Comparison of ENCODE assay signal across 25 cellular contexts in the genomic region with DNA sequence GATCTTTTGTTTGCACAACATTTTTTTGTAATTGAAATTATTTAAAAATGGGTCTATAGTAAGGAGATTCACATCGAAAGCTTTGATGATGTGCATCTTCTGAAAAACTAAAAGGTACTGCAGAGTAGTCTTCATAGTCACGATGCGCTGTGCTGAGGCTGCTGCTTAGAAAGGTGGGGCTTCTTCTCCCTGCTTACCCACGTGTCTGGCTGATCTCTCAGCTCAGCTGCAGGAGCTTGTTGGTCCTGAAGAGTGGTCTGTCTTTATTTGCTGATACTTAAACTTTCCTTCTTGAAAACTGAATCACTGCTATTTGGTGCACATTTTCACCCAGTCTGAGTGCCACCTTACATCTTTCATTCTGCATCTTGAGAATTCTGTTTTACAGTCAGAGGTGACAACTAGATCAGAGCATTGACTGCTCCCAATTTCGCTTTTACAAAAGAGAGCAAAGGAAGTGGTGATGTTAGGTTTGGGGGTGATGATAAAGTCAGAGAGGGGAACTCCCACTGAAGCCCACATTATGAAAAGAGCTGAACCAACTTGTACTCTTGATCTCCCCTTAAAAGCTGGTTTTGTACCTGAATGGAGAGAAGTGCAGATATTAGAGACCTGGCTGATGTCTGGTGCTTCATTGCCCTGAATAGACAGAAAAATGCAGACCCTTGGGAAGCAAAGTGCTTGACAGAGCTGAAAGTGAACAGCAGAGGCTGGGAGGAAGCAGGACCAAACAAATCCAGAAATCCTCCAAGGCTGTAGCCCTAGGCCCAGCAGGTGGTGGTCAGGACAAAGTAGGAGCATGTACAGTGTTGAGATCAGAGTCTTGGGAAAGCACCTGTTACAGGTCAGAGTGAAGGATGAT.
DNase-seq lines count a peak whose midpoint lies in the region; ATAC-seq and TF ChIP-seq lines count a peak whose summit lies in the region.
"Had no signal": no experiment of that assay in that cellular context is flagged by ENCODE, and none has a peak within 500 bp of the region (broad histone marks: within the 10 kb centered on the region; RNA-seq: fewer than 3 reads in every experiment).

No MANE protein-coding gene starts in this region.

- CTCF ChIA-PET in activated CD8-positive, alpha-beta memory T cell treated with anti-CD3 and anti-CD28 coated beads, Interleukin-2, amount 10 ng/mL, durations not matched to agents 7 days and 5 days (lab: Charles Lee) = interaction anchor here (0.8 to 1.2 kb wide), 2 partner anchors 19 to 24 kb away, joined by 3 read pairs; no protein-coding TSS in a partner anchor
- CTCF ChIA-PET in activated CD8-positive, alpha-beta T cell treated with anti-CD3 and anti-CD28 coated beads, Interleukin-2, amount 10 ng/mL, durations not matched to agents 7 days and 5 days (lab: Charles Lee) = interaction anchor here (0.6 kb wide), 1 partner anchor 907 kb away, joined by 3 read pairs; no protein-coding TSS in a partner anchor

- H3K36me3 Mint-ChIP-seq in activated CD8-positive, alpha-beta memory T cell treated with anti-CD3 and anti-CD28 coated beads, Interleukin-2, amount 10 ng/mL, durations not matched to agents 7 days and 5 days = no peaks in the 10 kb centered on the region
- no peaks in the 10 kb centered on the region for H3K36me3 Mint-ChIP-seq in activated CD8-positive, alpha-beta T cell treated with anti-CD3 and anti-CD28 coated beads, Interleukin-2, amount 10 ng/mL, durations not matched to agents 7 days and 5 days (ENCODE audit: low read depth)
- no peaks in the 10 kb centered on the region for H3K36me3 Mint-ChIP-seq in stimulated activated memory B cell treated with anti-CD40 and anti-IgM and Interleukin-4, amounts not matched to agents 10 μg/mL and 1 μg/mL and 100 μg/mL, for 72 hours
- H3K36me3 Mint-ChIP-seq: activated naive CD8-positive, alpha-beta T cell treated with anti-CD3 and anti-CD28 coated beads for 36 hours; CD8-positive, alpha-beta T cell had no signal

- no peaks in the 10 kb centered on the region for H3K27me3 Mint-ChIP-seq in activated CD8-positive, alpha-beta memory T cell treated with anti-CD3 and anti-CD28 coated beads, Interleukin-2, amount 10 ng/mL, durations not matched to agents 7 days and 5 days
- H3K27me3 Mint-ChIP-seq in activated CD8-positive, alpha-beta T cell treated with anti-CD3 and anti-CD28 coated beads, Interleukin-2, amount 10 ng/mL, durations not matched to agents 7 days and 5 days (ENCODE audit: low read depth) = no peaks in the 10 kb centered on the region
- H3K27me3 Mint-ChIP-seq in stimulated activated memory B cell treated with anti-CD40 and anti-IgM and Interleukin-4, amounts not matched to agents 10 μg/mL and 1 μg/mL and 100 μg/mL, for 72 hours = no peaks in the 10 kb centered on the region
- H3K27me3 Mint-ChIP-seq: activated CD4-positive, alpha-beta T cell treated with anti-CD3 and anti-CD28 coated beads, Interleukin-2, amount 10 ng/mL, durations not matched to agents 24 days and 14 days; activated naive CD8-positive, alpha-beta T cell treated with anti-CD3 and anti-CD28 coated beads for 36 hours; activated T-helper 17 cell treated with anti-CD3 and anti-CD28 coated beads, Interleukin-2, amount 50 U/mL, for 72 hours had no signal

- no peaks in the 10 kb centered on the region for H3K9me3 ChIP-seq in gastroesophageal sphincter
- H3K9me3 ChIP-seq: SK-N-SH, upper lobe of right lung had no signal

- 73 to 79% methylated on average over 3 to 5 of the region's 5 CpGs for WGBS in gastroesophageal sphincter (ENCODE audit: low coverage in 1 of 2), 2 donors

- TF ChIP-seq CTCF in GM20000 (IDR thresholded peaks at IDR 0.05; ENCODE audit: extremely low read depth, missing control alignments) (no peak), gastroesophageal sphincter (IDR thresholded peaks at IDR 0.05) (no peak)

- no peaks in the 10 kb centered on the region for H3K36me3 ChIP-seq in gastroesophageal sphincter
- H3K36me3 ChIP-seq: upper lobe of right lung had no signal

- DNase-seq in activated CD8-positive, alpha-beta memory T cell treated with anti-CD3 and anti-CD28 coated beads, Interleukin-2, amount 10 ng/mL, durations not matched to agents 7 days and 5 days = no peak
- no peak for DNase-seq in activated CD8-positive, alpha-beta memory T cell treated with anti-CD3 and anti-CD28 coated beads for 24 hours
- DNase-seq in GM20000 (ENCODE audit: low spot score) = peak; percentile 16
- DNase-seq in activated CD8-positive, alpha-beta T cell treated with anti-CD3 and anti-CD28 coated beads, Interleukin-2, amount 10 ng/mL, durations not matched to agents 7 days and 5 days = no peak
- no peak for DNase-seq in AML-193 (lab: John Stamatoyannopoulos, UW)
- DNase-seq: 8988T; activated CD4-positive, alpha-beta T cell treated with anti-CD3 and anti-CD28 coated beads, Interleukin-2, amount 10 ng/mL, durations not matched to agents 24 days and 14 days; activated CD8-positive, alpha-beta memory T cell treated with anti-CD3 and anti-CD28 coated beads, Interleukin-2, amount 50 U/mL, for 4 hours; activated naive CD8-positive, alpha-beta T cell treated with anti-CD3 and anti-CD28 coated beads for 36 hours; CD8-positive, alpha-beta T cell; central memory CD4-positive, alpha-beta T cell; dermis blood vessel endothelial cell; DMS 273 treated with DMSO at 0.1 percent for 48 hours; H9; NCI-H1105 treated with DMSO at 0.1 percent for 48 hours; NCI-H2081 treated with DMSO at 0.1 percent for 48 hours; NCI-H345; NCI-H774; nucleus accumbens; SK-N-SH; upper lobe of right lung had no signal

- POLR2A ChIA-PET in activated CD8-positive, alpha-beta T cell treated with anti-CD3 and anti-CD28 coated beads, Interleukin-2, amount 10 ng/mL, durations not matched to agents 7 days and 5 days (lab: Charles Lee) = no interaction called here

- no peaks in the 10 kb centered on the region for H3K27me3 ChIP-seq in gastroesophageal sphincter
- H3K27me3 ChIP-seq: upper lobe of right lung had no signal

- no peak for ATAC-seq in activated CD8-positive, alpha-beta memory T cell treated with anti-CD3 and anti-CD28 coated beads, Interleukin-2, amount 10 ng/mL, durations not matched to agents 7 days and 5 days
- no peak for ATAC-seq in activated CD8-positive, alpha-beta T cell treated with anti-CD3 and anti-CD28 coated beads, Interleukin-2, amount 10 ng/mL, durations not matched to agents 7 days and 5 days
- peak; percentile 10 for ATAC-seq in stimulated activated memory B cell treated with anti-CD40 and anti-IgM and Interleukin-4, amounts not matched to agents 10 μg/mL and 1 μg/mL and 100 μg/mL, for 72 hours
- no peak for ATAC-seq in GM21360 (IDR thresholded peaks at IDR 0.05; ENCODE audit: unreplicated experiment)
- ATAC-seq in gastroesophageal sphincter = no peak
- ATAC-seq: activated T-helper 17 cell treated with anti-CD3 and anti-CD28 coated beads, Interleukin-2, amount 50 U/mL, for 72 hours; CD8-positive, alpha-beta T cell; upper lobe of right lung had no signal

- no peak for TF ChIP-seq EP300 in gastroesophageal sphincter (IDR thresholded peaks at IDR 0.05)

- H3K27ac ChIP-seq in gastroesophageal sphincter = no peak overlapping the region
- H3K27ac ChIP-seq: upper lobe of right lung had no signal

- no peak overlapping the region for H3K4me3 ChIP-seq in gastroesophageal sphincter
- H3K4me3 ChIP-seq: upper lobe of right lung had no signal

- peak overlapping the region; percentile 3 for H3K27ac Mint-ChIP-seq in activated CD8-positive, alpha-beta memory T cell treated with anti-CD3 and anti-CD28 coated beads, Interleukin-2, amount 10 ng/mL, durations not matched to agents 7 days and 5 days
- peak overlapping the region; percentile 70 for H3K27ac Mint-ChIP-seq in activated CD8-positive, alpha-beta T cell treated with anti-CD3 and anti-CD28 coated beads, Interleukin-2, amount 10 ng/mL, durations not matched to agents 7 days and 5 days
- H3K27ac Mint-ChIP-seq in stimulated activated memory B cell treated with anti-CD40 and anti-IgM and Interleukin-4, amounts not matched to agents 10 μg/mL and 1 μg/mL and 100 μg/mL, for 72 hours = no peak overlapping the region
- H3K27ac Mint-ChIP-seq: activated CD4-positive, alpha-beta T cell treated with anti-CD3 and anti-CD28 coated beads, Interleukin-2, amount 10 ng/mL, durations not matched to agents 24 days and 14 days; activated naive CD8-positive, alpha-beta T cell treated with anti-CD3 and anti-CD28 coated beads for 36 hours; activated T-helper 17 cell treated with anti-CD3 and anti-CD28 coated beads, Interleukin-2, amount 50 U/mL, for 72 hours; CD8-positive, alpha-beta T cell; H9 had no signal

- H3K4me1 ChIP-seq in gastroesophageal sphincter = no peaks in the 10 kb centered on the region
- H3K4me1 ChIP-seq: upper lobe of right lung had no signal

- peaks cover 21% of the 10 kb centered on the region for H3K4me1 Mint-ChIP-seq in activated CD8-positive, alpha-beta memory T cell treated with anti-CD3 and anti-CD28 coated beads, Interleukin-2, amount 10 ng/mL, durations not matched to agents 7 days and 5 days
- peaks cover 27% of the 10 kb centered on the region for H3K4me1 Mint-ChIP-seq in activated CD8-positive, alpha-beta T cell treated with anti-CD3 and anti-CD28 coated beads, Interleukin-2, amount 10 ng/mL, durations not matched to agents 7 days and 5 days (ENCODE audit: low read depth)
- no peaks in the 10 kb centered on the region for H3K4me1 Mint-ChIP-seq in stimulated activated memory B cell treated with anti-CD40 and anti-IgM and Interleukin-4, amounts not matched to agents 10 μg/mL and 1 μg/mL and 100 μg/mL, for 72 hours
- H3K4me1 Mint-ChIP-seq: activated T-helper 17 cell treated with anti-CD3 and anti-CD28 coated beads, Interleukin-2, amount 50 U/mL, for 72 hours had no signal

- no peak for TF ChIP-seq POLR2A in gastroesophageal sphincter (IDR thresholded peaks at IDR 0.05)

- H3K4me3 Mint-ChIP-seq in activated CD8-positive, alpha-beta memory T cell treated with anti-CD3 and anti-CD28 coated beads, Interleukin-2, amount 10 ng/mL, durations not matched to agents 7 days and 5 days = no peak overlapping the region
- H3K4me3 Mint-ChIP-seq in activated CD8-positive, alpha-beta T cell treated with anti-CD3 and anti-CD28 coated beads, Interleukin-2, amount 10 ng/mL, durations not matched to agents 7 days and 5 days = peak overlapping the region; percentile 29
- no peak overlapping the region for H3K4me3 Mint-ChIP-seq in stimulated activated memory B cell treated with anti-CD40 and anti-IgM and Interleukin-4, amounts not matched to agents 10 μg/mL and 1 μg/mL and 100 μg/mL, for 72 hours
- H3K4me3 Mint-ChIP-seq: activated CD4-positive, alpha-beta T cell treated with anti-CD3 and anti-CD28 coated beads, Interleukin-2, amount 10 ng/mL, durations not matched to agents 24 days and 14 days; activated naive CD8-positive, alpha-beta T cell treated with anti-CD3 and anti-CD28 coated beads for 36 hours; activated T-helper 17 cell treated with anti-CD3 and anti-CD28 coated beads, Interleukin-2, amount 50 U/mL, for 72 hours; CD8-positive, alpha-beta T cell; H9 had no signal

- H3K9me3 Mint-ChIP-seq in activated CD8-positive, alpha-beta memory T cell treated with anti-CD3 and anti-CD28 coated beads, Interleukin-2, amount 10 ng/mL, durations not matched to agents 7 days and 5 days (ENCODE audit: low read depth) = peaks cover 7% of the 10 kb centered on the region
- H3K9me3 Mint-ChIP-seq in activated CD8-positive, alpha-beta T cell treated with anti-CD3 and anti-CD28 coated beads, Interleukin-2, amount 10 ng/mL, durations not matched to agents 7 days and 5 days (ENCODE audit: insufficient read depth) = peaks cover 5% of the 10 kb centered on the region
- H3K9me3 Mint-ChIP-seq in stimulated activated memory B cell treated with anti-CD40 and anti-IgM and Interleukin-4, amounts not matched to agents 10 μg/mL and 1 μg/mL and 100 μg/mL, for 72 hours = no peaks in the 10 kb centered on the region
- H3K9me3 Mint-ChIP-seq: activated CD4-positive, alpha-beta T cell treated with anti-CD3 and anti-CD28 coated beads, Interleukin-2, amount 10 ng/mL, durations not matched to agents 24 days and 14 days had no signal
